ENCODE assay signal across 8 cellular contexts in the genomic region with DNA sequence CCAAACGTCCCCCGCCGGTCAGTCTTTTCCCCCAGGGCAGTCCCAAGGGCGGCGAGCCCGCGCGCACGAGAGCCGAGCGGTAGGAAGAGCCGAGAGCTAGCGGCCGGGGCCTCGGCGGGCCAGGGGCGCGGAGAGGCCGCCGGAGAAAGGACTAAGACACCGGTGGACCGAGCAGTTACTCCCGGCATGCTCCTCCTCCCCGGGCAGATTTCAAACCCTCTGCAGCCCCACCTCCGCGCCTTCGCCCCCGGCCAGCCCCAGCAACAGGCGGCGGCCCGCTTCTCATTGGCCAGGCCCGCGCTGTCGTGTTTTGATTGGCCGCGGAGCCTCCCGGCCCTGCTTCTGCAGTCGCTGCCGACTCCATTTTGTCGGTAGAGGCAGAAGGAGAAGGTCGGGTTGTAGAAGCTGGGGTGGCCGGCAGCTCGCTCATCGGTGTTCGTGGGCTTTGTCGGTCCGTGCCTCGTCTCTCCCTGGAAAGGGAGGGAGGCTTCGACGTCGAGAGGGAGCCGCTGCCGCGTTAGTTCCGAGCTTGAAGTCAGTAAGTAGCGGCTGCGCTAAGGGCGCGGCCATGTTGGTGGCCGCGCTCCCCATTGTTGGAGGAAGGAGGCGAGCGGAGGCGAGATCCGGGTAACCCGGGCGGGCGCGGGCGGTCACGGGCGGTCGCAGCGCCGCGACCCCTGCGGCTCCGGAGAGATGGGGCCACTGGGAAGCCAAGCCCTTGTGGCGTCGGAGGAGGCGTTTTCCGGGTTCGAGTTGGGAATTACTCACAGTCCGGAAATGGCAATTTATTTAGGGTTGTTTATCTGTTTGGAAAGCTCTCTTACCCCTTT. TPM values are rescaled to one million over a fixed set of nuclear protein-coding genes. Genes with fewer than 3 reads are reported as not detected.
A peak's percentile ranks its signal among the peaks of the same experiment; 100 is the strongest.
DNase-seq lines count a peak whose midpoint lies in the region; ATAC-seq and TF ChIP-seq lines count a peak whose summit lies in the region.

A gene with protein sequence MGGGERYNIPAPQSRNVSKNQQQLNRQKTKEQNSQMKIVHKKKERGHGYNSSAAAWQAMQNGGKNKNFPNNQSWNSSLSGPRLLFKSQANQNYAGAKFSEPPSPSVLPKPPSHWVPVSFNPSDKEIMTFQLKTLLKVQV (plus strand): TSS at position 368 of the 830 bp plus-strand sequence. CDS start 1,630 bp downstream, outside the sequence.

- no peaks in the 10 kb centered on the region for H3K27me3 Mint-ChIP-seq in T-helper 2 cell treated with Interferon-gamma antibody and Interleukin-4, amounts not matched to agents 5 μg/mL and 100 μg/mL, for 36 hours (ENCODE audit: low read depth)

- H3K27ac Mint-ChIP-seq in T-helper 2 cell treated with Interferon-gamma antibody and Interleukin-4, amounts not matched to agents 5 μg/mL and 100 μg/mL, for 36 hours = peak within 1 kb of the TSS; percentile 100

- H3K36me3 Mint-ChIP-seq in T-helper 2 cell treated with Interferon-gamma antibody and Interleukin-4, amounts not matched to agents 5 μg/mL and 100 μg/mL, for 36 hours (ENCODE audit: low read depth) = peaks cover 46% of the 10 kb centered on the region

- H3K4me3 Mint-ChIP-seq in T-helper 2 cell treated with Interferon-gamma antibody and Interleukin-4, amounts not matched to agents 5 μg/mL and 100 μg/mL, for 36 hours = peak within 1 kb of the TSS; percentile 100

- DNase-seq in NCI-H187 treated with DMSO at 0.1 percent for 48 hours (lab: John Stamatoyannopoulos, UW) (peak; percentile 79), ascending aorta (ENCODE audit: low spot score in 2 of 2) (peak; percentile 89 to 98), right atrium auricular region (ENCODE audit: low spot score) (peak; percentile 99), putamen (ENCODE audit: low spot score) (peak; percentile 97), vagina (ENCODE audit: extremely low spot score in 2 of 2) (peak; percentile 99)
- DNase-seq in T-helper 2 cell treated with Interferon-gamma antibody and Interleukin-4, amounts not matched to agents 5 μg/mL and 100 μg/mL, for 36 hours (ENCODE audit: low spot score) = peak; percentile 96

- H3K4me1 ChIP-seq in ascending aorta (peaks cover 0 to 12% of the 10 kb centered on the region in 2 donors), right atrium auricular region (peaks cover 0 to 31% of the 10 kb centered on the region in 2 donors), vagina (peaks cover 41% of the 10 kb centered on the region)

- H3K36me3 ChIP-seq in ascending aorta (peaks cover 13 to 16% of the 10 kb centered on the region in 2 donors), right atrium auricular region (peaks cover 20% of the 10 kb centered on the region), vagina (peaks cover 0 to 21% of the 10 kb centered on the region in 2 donors)

- H3K27me3 ChIP-seq in ascending aorta (no peaks in the 10 kb centered on the region), right atrium auricular region (no peaks in the 10 kb centered on the region), vagina (no peaks in the 10 kb centered on the region)

- TF ChIP-seq POLR2A in GM15510 (IDR thresholded peaks at IDR 0.05; ENCODE audit: borderline replicate concordance, extremely low read depth, insufficient read length) = peak; percentile 78
- TF ChIP-seq POLR2A in vagina (IDR thresholded peaks at IDR 0.05) = peak in 1 of 2 donors; percentile 94

- peak; percentile 74 for ATAC-seq in HG02943 (IDR thresholded peaks at IDR 0.05; ENCODE audit: low read depth, unreplicated experiment)

- intact Hi-C loops in ascending aorta (cut with DNase I) (loop anchor here (1.0 to 10.0 kb wide), 7 partner anchors 21 to 159 kb away; a partner anchor contains a TSS), vagina (cut with DNase I) (loop anchor here (5.0 kb wide), 1 partner anchor 68 kb away; no protein-coding TSS in a partner anchor)

- peaks cover 44% of the 10 kb centered on the region for H3K4me1 Mint-ChIP-seq in T-helper 2 cell treated with Interferon-gamma antibody and Interleukin-4, amounts not matched to agents 5 μg/mL and 100 μg/mL, for 36 hours (ENCODE audit: low read depth)

- H3K9me3 ChIP-seq in ascending aorta = no peaks in the 10 kb centered on the region
- H3K9me3 ChIP-seq in right atrium auricular region = no peaks in the 10 kb centered on the region
- H3K9me3 ChIP-seq in vagina = no peaks in the 10 kb centered on the region

- H3K27ac ChIP-seq in ascending aorta (peak within 1 kb of the TSS; percentile 97 to 98), right atrium auricular region (peak within 1 kb of the TSS; percentile 99 to 100), vagina (peak within 1 kb of the TSS; percentile 99)

- H3K4me3 ChIP-seq in ascending aorta (peak within 1 kb of the TSS; percentile 76 to 81), right atrium auricular region (peak within 1 kb of the TSS; percentile 85 to 87), vagina (peak within 1 kb of the TSS; percentile 82 to 91)

- H3K9me3 Mint-ChIP-seq in T-helper 2 cell treated with Interferon-gamma antibody and Interleukin-4, amounts not matched to agents 5 μg/mL and 100 μg/mL, for 36 hours = no peaks in the 10 kb centered on the region

- TF ChIP-seq CTCF in ascending aorta (IDR thresholded peaks at IDR 0.05) (no peak), right atrium auricular region (IDR thresholded peaks at IDR 0.05) (no peak), vagina (IDR thresholded peaks at IDR 0.05) (peak in 1 of 3 experiments; percentile 6)

RNA-seq across cellular contexts. Expression of the gene that starts here (rescaled TPM):
- total RNA-seq in ascending aorta (62.7 TPM), right atrium auricular region (100 to 1,000 TPM in 1 of 2 donors, 10 to 100 TPM in 1; 92.3 to 105 TPM), vagina (92.8 TPM)

Comparison
In these comparisons a context has a peak if more than half of its experiments do, and no peak if none do; other contexts are left out.
1. Peak in every context shown above with its lines: DNase-seq, ATAC-seq, H3K4me3 ChIP-seq and H3K27ac ChIP-seq.